In the genomic region with DNA sequence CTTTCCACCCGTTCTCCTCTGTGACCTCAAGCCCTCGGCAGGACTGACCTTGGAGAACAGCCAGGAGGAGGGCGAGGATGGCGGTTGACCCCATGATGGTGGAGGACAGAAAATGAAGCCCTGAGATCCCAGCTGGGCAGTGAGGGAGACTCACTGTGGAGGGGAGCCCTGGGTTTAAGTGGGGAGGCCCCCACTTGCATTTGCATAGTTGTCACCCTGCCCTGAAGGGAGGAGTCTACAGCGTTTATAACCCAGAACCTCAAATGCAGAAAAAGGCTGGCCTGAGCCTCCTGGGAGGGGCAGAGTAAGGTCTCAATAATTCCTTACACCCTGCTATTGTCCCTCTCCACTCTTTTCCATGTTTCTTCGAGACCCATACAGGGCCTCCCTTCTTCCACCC, we compare ENCODE assay signal across 25 cellular contexts.
"Had no signal": no experiment of that assay in that cellular context is flagged by ENCODE, and none has a peak within 500 bp of the region (broad histone marks: within the 10 kb centered on the region; RNA-seq: fewer than 3 reads in every experiment).

No MANE protein-coding gene starts in this region.

- H3K36me3 ChIP-seq: ascending aorta, MG63 had no signal

- H3K27ac Mint-ChIP-seq: activated CD4-positive, alpha-beta memory T cell treated with anti-CD3 and anti-CD28 coated beads for 36 hours; activated naive CD4-positive, alpha-beta T cell treated with anti-CD3 and anti-CD28 coated beads, Interleukin-2, amount 50 U/mL, for 72 hours; activated naive CD8-positive, alpha-beta T cell treated with anti-CD3 and anti-CD28 coated beads, Interleukin-2, amount 50 U/mL, for 24 hours; T-helper 1 cell treated with Interleukin-12 subunit alpha and Interleukin-12 subunit beta and Interleukin-4 antibody, amounts not matched to agents 30 μg/mL and 1 μg/mL, for 36 hours had no signal

- H3K27ac ChIP-seq: ascending aorta, body of pancreas had no signal

- ATAC-seq: activated naive CD4-positive, alpha-beta T cell treated with anti-CD3 and anti-CD28 coated beads, Interleukin-2, amount 50 U/mL, for 72 hours; activated naive CD8-positive, alpha-beta T cell treated with anti-CD3 and anti-CD28 coated beads, Interleukin-2, amount 50 U/mL, for 24 hours; activated T-cell treated with anti-CD3 and anti-CD28 coated beads, Interleukin-2, amount 50 U/mL, for 4 hours; body of pancreas; PC-3 had no signal

- H3K4me1 Mint-ChIP-seq: activated naive CD8-positive, alpha-beta T cell treated with anti-CD3 and anti-CD28 coated beads, Interleukin-2, amount 50 U/mL, for 24 hours had no signal

- H3K9me3 Mint-ChIP-seq: activated CD4-positive, alpha-beta memory T cell treated with anti-CD3 and anti-CD28 coated beads for 36 hours; activated naive CD4-positive, alpha-beta T cell treated with anti-CD3 and anti-CD28 coated beads, Interleukin-2, amount 50 U/mL, for 72 hours; activated naive CD8-positive, alpha-beta T cell treated with anti-CD3 and anti-CD28 coated beads, Interleukin-2, amount 50 U/mL, for 24 hours; activated T-cell treated with anti-CD3 and anti-CD28 coated beads, Interleukin-2, amount 50 U/mL, for 4 hours; T-helper 1 cell treated with Interleukin-12 subunit alpha and Interleukin-12 subunit beta and Interleukin-4 antibody, amounts not matched to agents 30 μg/mL and 1 μg/mL, for 36 hours had no signal

- DNase-seq: activated CD4-positive, alpha-beta memory T cell treated with anti-CD3 and anti-CD28 coated beads for 36 hours; activated CD4-positive, alpha-beta T cell treated with anti-CD3 and anti-CD28 coated beads for 48 hours; activated CD4-positive, CD25-positive, alpha-beta regulatory T cell treated with anti-CD3 and anti-CD28 coated beads, Interleukin-2, amount 50 U/mL, for 72 hours; activated CD8-positive, alpha-beta memory T cell treated with anti-CD3 and anti-CD28 coated beads for 24 hours; activated effector memory CD4-positive, alpha-beta T cell treated with anti-CD3 and anti-CD28 coated beads, Interleukin-2, amount 50 U/mL, for 16 hours; activated naive CD4-positive, alpha-beta T cell treated with Interleukin-2 at 50 U/mL for 16 hours; activated naive CD8-positive, alpha-beta T cell treated with anti-CD3 and anti-CD28 coated beads, Interleukin-2, amount 50 U/mL, for 24 hours; activated T-cell treated with anti-CD3 and anti-CD28 coated beads, Interleukin-2, amount 50 U/mL, for 4 hours; amniotic stem cell; body of pancreas; central memory CD4-positive, alpha-beta T cell; MG63; MV-4-11; NCI-H1092 treated with DMSO at 0.1 percent for 48 hours; NCI-H1417 treated with DMSO at 0.1 percent for 48 hours; NCI-H1694; NCI-H2029; NCI-H510A treated with DMSO at 0.1 percent for 48 hours; NCI-H69; NK-92 treated with Interleukin-12 subunit alpha and Interleukin-12 subunit beta, amount 100 ng/mL, for 24 hours; PC-3; SHP77 had no signal

- H3K4me3 Mint-ChIP-seq: activated CD4-positive, alpha-beta memory T cell treated with anti-CD3 and anti-CD28 coated beads for 36 hours; activated naive CD8-positive, alpha-beta T cell treated with anti-CD3 and anti-CD28 coated beads, Interleukin-2, amount 50 U/mL, for 24 hours; activated T-cell treated with anti-CD3 and anti-CD28 coated beads, Interleukin-2, amount 50 U/mL, for 4 hours; T-helper 1 cell treated with Interleukin-12 subunit alpha and Interleukin-12 subunit beta and Interleukin-4 antibody, amounts not matched to agents 30 μg/mL and 1 μg/mL, for 36 hours had no signal

- H3K4me3 ChIP-seq: ascending aorta, body of pancreas, MG63 had no signal

- H3K36me3 Mint-ChIP-seq: activated CD4-positive, alpha-beta memory T cell treated with anti-CD3 and anti-CD28 coated beads for 36 hours; activated naive CD4-positive, alpha-beta T cell treated with anti-CD3 and anti-CD28 coated beads, Interleukin-2, amount 50 U/mL, for 72 hours had no signal

- H3K4me1 ChIP-seq: ascending aorta, body of pancreas had no signal

- H3K9me3 ChIP-seq: ascending aorta, body of pancreas, MG63 had no signal

- H3K27me3 ChIP-seq: ascending aorta, body of pancreas, MG63 had no signal
